Comparison of ENCODE assay signal across 20 cellular contexts in genomic region chr19:55492362-55492944, GRCh38.
A peak's percentile ranks its signal among the peaks of the same experiment; 100 is the strongest.
DNase-seq lines count a peak whose midpoint lies in the region; ATAC-seq lines count a peak whose summit lies in the region.
"Had no signal": no experiment of that assay in that cellular context is flagged by ENCODE, and none has a peak within 500 bp of the region (broad histone marks: within the 10 kb centered on the region; RNA-seq: fewer than 3 reads in every experiment).

No MANE protein-coding gene starts in this region.

- DNase-seq in COLO668 (lab: John Stamatoyannopoulos, UW; ENCODE audit: unreplicated experiment): peak; percentile 7
- DNase-seq in DMS53 (lab: John Stamatoyannopoulos, UW): peak; percentile 74
- DNase-seq in NCI-H2107 (lab: John Stamatoyannopoulos, UW): peak; percentile 31
- peak in 23 of 42 donors; percentile 29 to 82 (median 57) for DNase-seq in head of caudate nucleus
- DNase-seq in GF-D8 (lab: John Stamatoyannopoulos, UW): no peak
- DNase-seq in DMS114 treated with DMSO at 0.1 percent for 48 hours (lab: John Stamatoyannopoulos, UW; ENCODE audit: unreplicated experiment): no peak
- DNase-seq in anterior cingulate cortex (lab: John Stamatoyannopoulos, UW): no peak
- DNase-seq: activated CD8-positive, alpha-beta memory T cell treated with anti-CD3 and anti-CD28 coated beads for 24 hours; activated naive CD8-positive, alpha-beta T cell treated with anti-CD3 and anti-CD28 coated beads, Interleukin-2, amount 10 ng/mL, durations not matched to agents 7 days and 5 days; AML-193; dorsolateral prefrontal cortex; esophagus squamous epithelium; mammary epithelial cell; retina; stimulated activated CD4-positive, alpha-beta T cell treated with anti-CD3 and anti-CD28 coated beads, Interleukin-15, amount 100 ng/mL, for 24 hours; stimulated activated naive B cell treated with anti-CD40 and anti-IgM and Interleukin-4, amounts not matched to agents 10 μg/mL and 1 μg/mL and 100 μg/mL, for 72 hours; T-helper 2 cell had no signal

- ATAC-seq in HG03139 (IDR thresholded peaks at IDR 0.05; ENCODE audit: unreplicated experiment): no peak
- ATAC-seq: activated CD4-positive, CD25-positive, alpha-beta regulatory T cell treated with anti-CD3 and anti-CD28 coated beads, Interleukin-2, amount 50 U/mL, for 24 hours; natural killer cell treated with Interleukin-12 subunit alpha and Interleukin-12 subunit beta and Interleukin-15 and Interleukin-18, amount 100 ng/mL, for 72 hours; stimulated activated naive B cell treated with anti-CD40 and anti-IgM and Interleukin-4, amounts not matched to agents 10 μg/mL and 1 μg/mL and 100 μg/mL, for 72 hours had no signal

- intact Hi-C loops in head of caudate nucleus (cut with DNase I): no loop called here

Comparison
In these comparisons a context has a peak if more than half of its experiments do, and no peak if none do; other contexts are left out.
1. DNase-seq: peak in COLO668 (single experiment), DMS53 (single experiment), NCI-H2107 (single experiment) and head of caudate nucleus (23 of 42); none in GF-D8 (single experiment), DMS114 treated with DMSO at 0.1 percent for 48 hours (single experiment) and anterior cingulate cortex (0 of 58).